ENCODE assay signal across 10 cellular contexts in genomic region chr11:44575288-44575672, GRCh38. TPM values are rescaled to one million over a fixed set of nuclear protein-coding genes. Genes with fewer than 3 reads are reported as not detected.
DNase-seq lines count a peak whose midpoint lies in the region; ATAC-seq and TF ChIP-seq lines count a peak whose summit lies in the region.
"Had no signal": no experiment of that assay in that cellular context is flagged by ENCODE, and none has a peak within 500 bp of the region (broad histone marks: within the 10 kb centered on the region; RNA-seq: fewer than 3 reads in every experiment).

No MANE protein-coding gene starts in this region.

- H3K36me3 ChIP-seq in GM23338 (ENCODE audit: insufficient read depth), result no peaks in the 10 kb centered on the region
- H3K36me3 ChIP-seq: tibial nerve had no signal

- H3K4me1 Mint-ChIP-seq in T-helper 17 cell (peaks cover 71% of the 10 kb centered on the region), GM23338 (peaks cover 23% of the 10 kb centered on the region)
- H3K4me1 Mint-ChIP-seq in stimulated activated effector memory CD8-positive, alpha-beta T cell treated with anti-CD3 and anti-CD28 coated beads, Interleukin-12 subunit alpha, Interleukin-12 subunit beta, amount 100 ng/mL, for 72 hours, result peaks cover 91% of the 10 kb centered on the region

- no peaks in the 10 kb centered on the region for H3F3A ChIP-seq in GM23338 (replicated peaks; ENCODE audit: low read depth)

- no peak for DNase-seq in T-helper 17 cell
- DNase-seq in epithelial cell of proximal tubule (ENCODE audit: low read depth), result peak; percentile 44
- DNase-seq in stimulated activated effector memory CD8-positive, alpha-beta T cell treated with anti-CD3 and anti-CD28 coated beads, Interleukin-12 subunit alpha, Interleukin-12 subunit beta, amount 100 ng/mL, for 72 hours (ENCODE audit: low spot score in 2 of 2), result no peak
- DNase-seq in NCI-H2171 (lab: John Stamatoyannopoulos, UW), result no peak
- DNase-seq in GM23338 (ENCODE audit: low spot score), result no peak
- DNase-seq in KG1 (lab: John Stamatoyannopoulos, UW), result no peak
- DNase-seq: NCI-H526 treated with DMSO at 0.1 percent for 48 hours had no signal

- no peak overlapping the region for H2AFZ ChIP-seq in GM23338

- H3K9me3 ChIP-seq in T-helper 17 cell (ENCODE audit: control insufficient read depth, low read length, poor library complexity, severe bottlenecking), result no peaks in the 10 kb centered on the region
- H3K9me3 ChIP-seq: mucosa of descending colon, tibial nerve had no signal

- H3K27ac Mint-ChIP-seq in T-helper 17 cell (peak overlapping the region; percentile 98), GM23338 (no peak overlapping the region)
- peak overlapping the region; percentile 98 for H3K27ac Mint-ChIP-seq in stimulated activated effector memory CD8-positive, alpha-beta T cell treated with anti-CD3 and anti-CD28 coated beads, Interleukin-12 subunit alpha, Interleukin-12 subunit beta, amount 100 ng/mL, for 72 hours

- ATAC-seq in GM21390 (IDR thresholded peaks at IDR 0.05; ENCODE audit: unreplicated experiment), result peak; percentile 24
- no peak for ATAC-seq in T-helper 17 cell
- ATAC-seq in stimulated activated effector memory CD8-positive, alpha-beta T cell treated with anti-CD3 and anti-CD28 coated beads, Interleukin-12 subunit alpha, Interleukin-12 subunit beta, amount 100 ng/mL, for 72 hours, result peak; percentile 64
- ATAC-seq in GM23338, result no peak

- H3K4me3 ChIP-seq in epithelial cell of proximal tubule (ENCODE audit: low read depth, low read length) (no peak overlapping the region), GM23338 (no peak overlapping the region)
- H3K4me3 ChIP-seq: mucosa of descending colon, tibial nerve had no signal

- no peaks in the 10 kb centered on the region for H3K27me3 ChIP-seq in GM23338 (ENCODE audit: insufficient read depth)
- H3K27me3 ChIP-seq: tibial nerve had no signal

- no peaks in the 10 kb centered on the region for H3K4me1 ChIP-seq in GM23338 (ENCODE audit: insufficient read depth)

- no peak overlapping the region for H3K27ac ChIP-seq in GM23338 (ENCODE audit: low read depth)

- H3K4me3 Mint-ChIP-seq in T-helper 17 cell, result peak overlapping the region; percentile 82
- H3K4me3 Mint-ChIP-seq in stimulated activated effector memory CD8-positive, alpha-beta T cell treated with anti-CD3 and anti-CD28 coated beads, Interleukin-12 subunit alpha, Interleukin-12 subunit beta, amount 100 ng/mL, for 72 hours, result peak overlapping the region; percentile 85
- H3K4me3 Mint-ChIP-seq in GM23338, result no peak overlapping the region

- H3K36me3 Mint-ChIP-seq in T-helper 17 cell (ENCODE audit: low read depth) (peaks cover 3% of the 10 kb centered on the region), GM23338 (ENCODE audit: low read depth) (no peaks in the 10 kb centered on the region; the same call in 2 of the 3 replicates)
- H3K36me3 Mint-ChIP-seq in stimulated activated effector memory CD8-positive, alpha-beta T cell treated with anti-CD3 and anti-CD28 coated beads, Interleukin-12 subunit alpha, Interleukin-12 subunit beta, amount 100 ng/mL, for 72 hours, result peaks cover 84% of the 10 kb centered on the region

- no peak overlapping the region for H3K4me2 ChIP-seq in GM23338

- TF ChIP-seq CTCF in epithelial cell of proximal tubule (conservative IDR thresholded peaks at IDR 0.05; ENCODE audit: low read depth, low read length), result no peak
- no peak for TF ChIP-seq CTCF in GM23338 (conservative IDR thresholded peaks at IDR 0.05; ENCODE audit: low read depth in 2 of 2)

- H4K20me1 ChIP-seq in GM23338 (replicated peaks; ENCODE audit: insufficient read depth), result no peaks in the 10 kb centered on the region

- no peaks in the 10 kb centered on the region for H3K79me2 ChIP-seq in GM23338 (replicated peaks; ENCODE audit: insufficient read depth)

- H3K9me3 Mint-ChIP-seq in stimulated activated effector memory CD8-positive, alpha-beta T cell treated with anti-CD3 and anti-CD28 coated beads, Interleukin-12 subunit alpha, Interleukin-12 subunit beta, amount 100 ng/mL, for 72 hours, result no peaks in the 10 kb centered on the region
- H3K9me3 Mint-ChIP-seq in GM23338, result no peaks in the 10 kb centered on the region

- H3K9me2 ChIP-seq in GM23338 (ENCODE audit: insufficient read depth), result no peaks in the 10 kb centered on the region

- H3K27me3 Mint-ChIP-seq in T-helper 17 cell (no peaks in the 10 kb centered on the region), GM23338 (ENCODE audit: insufficient read depth, low read depth, poor library complexity) (peaks cover 6% of the 10 kb centered on the region)

TF ChIP-seq in GM23338, 12 proteins besides CTCF, POLR2A, EP300 and RAD21 (continues in another document):
- no peak for TF ChIP-seq CREB1 (CRISPR knock-in tag; IDR thresholded peaks at IDR 0.05; ENCODE audit: low read depth)
- no peak for TF ChIP-seq ZNF331 (CRISPR knock-in tag; IDR thresholded peaks at IDR 0.05; ENCODE audit: low read depth)
- TF ChIP-seq JUNB (IDR thresholded peaks at IDR 0.05; ENCODE audit: unreplicated experiment), result no peak
- TF ChIP-seq STAT1 (IDR thresholded peaks at IDR 0.05; ENCODE audit: unreplicated experiment), result no peak
- TF ChIP-seq ETS1 (IDR thresholded peaks at IDR 0.05), result no peak
- TF ChIP-seq POLR2AphosphoS5 (IDR thresholded peaks at IDR 0.05; ENCODE audit: low read depth), result no peak
- no peak for TF ChIP-seq ZNF462 (CRISPR knock-in tag; IDR thresholded peaks at IDR 0.05)

RNA-seq across cellular contexts. Expression of gene CD82, which starts 9.8 kb away (rescaled TPM):
- 100 to 1,000 TPM; 112 to 146 TPM for total RNA-seq in T-helper 17 cell
- 9.1 and 14.2 TPM in 2 replicates for total RNA-seq in epithelial cell of proximal tubule
- 4.9 and 9.6 TPM in 2 replicates for total RNA-seq in GM23338 (2014; rRNA removed; shearing (Covaris generic))
- 4.4 and 5.5 TPM in 2 replicates for polyA plus RNA-seq in GM23338 (2016; fragmentation: Nextera tagmentation; extraction: Ambion mirVana)

Comparison
In these comparisons a context has a peak if more than half of its experiments do, and no peak if none do; other contexts are left out.
1. ATAC-seq: peak in GM21390 (single experiment) and stimulated activated effector memory CD8-positive, alpha-beta T cell treated with anti-CD3 and anti-CD28 coated beads, Interleukin-12 subunit alpha, Interleukin-12 subunit beta, amount 100 ng/mL, for 72 hours (single experiment); none in T-helper 17 cell (single experiment) and GM23338 (single experiment).